Comparison of ENCODE assay signal across 1 cellular context in genomic region chr5:174063092-174063756, GRCh38.
A peak's percentile ranks its signal among the peaks of the same experiment; 100 is the strongest.
TF ChIP-seq lines count a peak whose summit lies in the region.

No MANE protein-coding gene starts in this region.

TF ChIP-seq in WTC11, 78 proteins besides CTCF, POLR2A, EP300 and RAD21 (continued from another document):
- TF ChIP-seq HMGA2 (CRISPR knock-in tag; IDR thresholded peaks at IDR 0.05) = peak; percentile 96
